In the genomic region with DNA sequence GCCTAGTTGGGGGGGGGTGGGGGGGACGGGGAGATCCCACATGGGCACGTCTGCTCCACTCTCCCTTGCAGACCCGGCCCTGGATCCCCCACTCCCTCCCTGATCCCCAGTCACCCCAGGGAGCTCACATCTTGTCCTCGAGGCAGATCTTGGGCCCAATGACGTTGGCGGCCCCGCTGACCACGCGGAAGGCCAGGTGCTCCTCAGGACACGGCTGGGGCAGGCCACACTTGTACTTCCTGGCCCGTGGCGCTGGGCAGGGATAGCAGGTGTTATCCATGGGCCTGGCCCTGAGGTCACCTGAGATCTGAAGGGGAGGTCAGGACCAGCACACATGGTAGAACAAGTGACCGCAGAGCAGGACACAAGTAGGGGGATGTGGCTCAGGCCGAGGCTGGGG, we compare ENCODE assay signal across 18 cellular contexts. TPM values are rescaled to one million over a fixed set of nuclear protein-coding genes. Genes with fewer than 3 reads are reported as not detected.
DNase-seq lines count a peak whose midpoint lies in the region; ATAC-seq, FAIRE-seq and TF ChIP-seq lines count a peak whose summit lies in the region.
"Had no signal": no experiment of that assay in that cellular context is flagged by ENCODE, and none has a peak within 500 bp of the region (broad histone marks: within the 10 kb centered on the region; RNA-seq: fewer than 3 reads in every experiment).

No MANE protein-coding gene starts in this region.

- H3K79me2 ChIP-seq in K562 (ENCODE audit: control insufficient read depth, insufficient read depth, low read length) (no peaks in the 10 kb centered on the region), osteoblast (ENCODE audit: insufficient read depth, low read length) (no peaks in the 10 kb centered on the region)

- FAIRE-seq in K562 (lab: Jason Lieb, UNC): no peak
- FAIRE-seq: A204.1, G401.6, GM19239, H1 had no signal

- no peaks in the 10 kb centered on the region for H3K9me1 ChIP-seq in K562 (ENCODE audit: control insufficient read depth, insufficient read depth, low read length)

- H3K4me2 ChIP-seq in K562 (ENCODE audit: insufficient read depth, low read length) (no peak overlapping the region), osteoblast (ENCODE audit: insufficient read depth, low read length) (no peak overlapping the region)

- no peak overlapping the region for H3K4me3 ChIP-seq in K562
- H3K4me3 ChIP-seq in osteoblast (ENCODE audit: insufficient read depth, low read length): no peak overlapping the region
- H3K4me3 ChIP-seq: HAP-1 had no signal

- H3K9ac ChIP-seq in K562 (ENCODE audit: insufficient read depth in 1 of 2, low read depth in 2 of 2, low read length in 2 of 2): no peak overlapping the region

- no peaks in the 10 kb centered on the region for H3K9me3 Mint-ChIP-seq in activated naive CD4-positive, alpha-beta T cell treated with anti-CD3 and anti-CD28 coated beads for 36 hours
- peaks cover 8% of the 10 kb centered on the region for H3K9me3 Mint-ChIP-seq in activated naive CD4-positive, alpha-beta T cell treated with anti-CD3 and anti-CD28 coated beads, Interleukin-2, amount 10 ng/mL, durations not matched to agents 7 days and 5 days

- peaks cover 13% of the 10 kb centered on the region for H3K4me1 Mint-ChIP-seq in activated naive CD4-positive, alpha-beta T cell treated with anti-CD3 and anti-CD28 coated beads for 36 hours (ENCODE audit: low read depth)
- H3K4me1 Mint-ChIP-seq in activated naive CD4-positive, alpha-beta T cell treated with anti-CD3 and anti-CD28 coated beads, Interleukin-2, amount 10 ng/mL, durations not matched to agents 7 days and 5 days: peaks cover 33% of the 10 kb centered on the region

- no peak for TF ChIP-seq POLR2A in K562 (conservative IDR thresholded peaks at IDR 0.05)

- no CpG with 5 or more reads among the region's 14 CpGs for WGBS in K562 (ENCODE audit: insufficient coverage, low coverage, missing lambda C conversion rate)

- peaks cover 68% of the 10 kb centered on the region; the same call in 2 of the 3 replicates for H3K36me3 ChIP-seq in K562 (ENCODE audit: control insufficient read depth, insufficient read depth, low read length)
- H3K36me3 ChIP-seq in osteoblast (ENCODE audit: insufficient read depth, low read length): no peaks in the 10 kb centered on the region
- H3K36me3 ChIP-seq: BE2C had no signal

- H2AFZ ChIP-seq in K562 (ENCODE audit: low read depth, low read length) (no peak overlapping the region), osteoblast (ENCODE audit: low read length) (no peak overlapping the region)

- no peak overlapping the region for H3K4me3 Mint-ChIP-seq in activated naive CD4-positive, alpha-beta T cell treated with anti-CD3 and anti-CD28 coated beads for 36 hours
- no peak overlapping the region for H3K4me3 Mint-ChIP-seq in activated naive CD4-positive, alpha-beta T cell treated with anti-CD3 and anti-CD28 coated beads, Interleukin-2, amount 10 ng/mL, durations not matched to agents 7 days and 5 days
- H3K4me3 Mint-ChIP-seq: CD8-positive, alpha-beta memory T cell had no signal

- H3K4me1 ChIP-seq in K562 (replicated peaks in 1 of 2; ENCODE audit: control insufficient read depth in 2 of 2, insufficient read depth in 2 of 2, low read length in 2 of 2) (peaks cover 6 to 12% of the 10 kb centered on the region in 2 experiments; a peak in 3 of 5 replicates), osteoblast (ENCODE audit: insufficient read depth, low read length) (no peaks in the 10 kb centered on the region)
- H3K4me1 ChIP-seq: BE2C, HAP-1 had no signal

- no peak overlapping the region for H3K27ac ChIP-seq in K562 (ENCODE audit: extremely low read depth, low read depth, low read length)
- H3K27ac ChIP-seq in osteoblast (ENCODE audit: low read depth, low read length): no peak overlapping the region

- DNase-seq in activated naive CD4-positive, alpha-beta T cell treated with anti-CD3 and anti-CD28 coated beads for 36 hours: no peak
- DNase-seq in activated naive CD4-positive, alpha-beta T cell treated with anti-CD3 and anti-CD28 coated beads, Interleukin-2, amount 10 ng/mL, durations not matched to agents 7 days and 5 days: no peak
- DNase-seq in K562 (ENCODE audit: extremely low read depth in 1 of 4, low spot score in 3 of 4): no peak
- peak; percentile 23 for DNase-seq in osteoblast (ENCODE audit: insufficient read length, low spot score, missing footprints)
- DNase-seq in stimulated activated naive CD8-positive, alpha-beta T cell treated with anti-CD3 and anti-CD28 coated beads, Interleukin-15, Interleukin-2, amounts not matched to agents 100 U/mL and 50 U/mL, for 24 hours: no peak
- no peak for DNase-seq in cerebellum (ENCODE audit: low spot score)
- DNase-seq: ACHN; BE2C; C1 segment of cervical spinal cord; CD4-positive, CD25-positive, alpha-beta regulatory T cell; CD8-positive, alpha-beta memory T cell; COR-L47; DMS 273 treated with DMSO at 0.1 percent for 48 hours had no signal

- H3K27me3 ChIP-seq in K562 (ENCODE audit: control insufficient read depth in 2 of 2, insufficient read depth in 2 of 2, low read length in 2 of 2): no peaks in the 10 kb centered on the region
- H3K27me3 ChIP-seq in osteoblast (ENCODE audit: insufficient read depth, low read length): no peaks in the 10 kb centered on the region
- H3K27me3 ChIP-seq: BE2C had no signal

- CTCF ChIA-PET in activated naive CD4-positive, alpha-beta T cell treated with anti-CD3 and anti-CD28 coated beads for 36 hours (lab: Charles Lee): no interaction called here
- CTCF ChIA-PET in activated naive CD4-positive, alpha-beta T cell treated with anti-CD3 and anti-CD28 coated beads, Interleukin-2, amount 10 ng/mL, durations not matched to agents 7 days and 5 days (lab: Charles Lee): no interaction called here
- CTCF ChIA-PET in K562 (lab: Yijun Ruan, JAX; ENCODE audit: low intra/inter-chr PET ratio): no interaction called here

- POLR2A ChIA-PET in K562 (lab: Yijun Ruan, JAX): interaction anchor here (1.2 kb wide), 1 partner anchor 11 kb away, joined by 4 read pairs; no protein-coding TSS in a partner anchor

- TF ChIP-seq CTCF in K562 (IDR thresholded peaks at IDR 0.05 in 2 of 3, conservative IDR thresholded peaks at IDR 0.05 in 1 of 3; ENCODE audit: insufficient read depth in 2 of 3, low read depth in 1 of 3, low read length in 3 of 3): no peak
- no peak for TF ChIP-seq CTCF in osteoblast (IDR thresholded peaks at IDR 0.05; ENCODE audit: extremely low read depth, low read depth, low read length)

- no peaks in the 10 kb centered on the region; the same call in 1 of the 2 replicates for H4K20me1 ChIP-seq in K562 (replicated peaks; ENCODE audit: control insufficient read depth, insufficient read depth, low read length)
- H4K20me1 ChIP-seq in osteoblast (ENCODE audit: insufficient read depth, low read length): no peaks in the 10 kb centered on the region

- no peaks in the 10 kb centered on the region; the same call in 1 of the 2 replicates for H3K9me3 ChIP-seq in K562 (replicated peaks; ENCODE audit: control insufficient read depth, insufficient read depth, low read depth, low read length)
- H3K9me3 ChIP-seq in osteoblast (ENCODE audit: low read depth, low read length): no peaks in the 10 kb centered on the region
- H3K9me3 ChIP-seq: BE2C, HAP-1 had no signal

- H3K36me3 Mint-ChIP-seq in activated naive CD4-positive, alpha-beta T cell treated with anti-CD3 and anti-CD28 coated beads for 36 hours (ENCODE audit: low read depth): peaks cover 13% of the 10 kb centered on the region
- peaks cover 32% of the 10 kb centered on the region for H3K36me3 Mint-ChIP-seq in activated naive CD4-positive, alpha-beta T cell treated with anti-CD3 and anti-CD28 coated beads, Interleukin-2, amount 10 ng/mL, durations not matched to agents 7 days and 5 days

- no TSS peak for BruUV-seq in K562 (replicated peaks; lab: Mats Ljungman, UMichigan)

- in situ Hi-C loops in K562 (cut with MboI): no loop called here

- no peak for TF ChIP-seq EP300 in K562 (IDR thresholded peaks at IDR 0.05; ENCODE audit: low read length)

- no peak for ATAC-seq in K562
- no peak for ATAC-seq in stimulated activated naive CD8-positive, alpha-beta T cell treated with anti-CD3 and anti-CD28 coated beads, Interleukin-15, Interleukin-2, amounts not matched to agents 100 U/mL and 50 U/mL, for 24 hours

- H3K27ac Mint-ChIP-seq in activated naive CD4-positive, alpha-beta T cell treated with anti-CD3 and anti-CD28 coated beads for 36 hours: peak overlapping the region; percentile 46
- H3K27ac Mint-ChIP-seq in activated naive CD4-positive, alpha-beta T cell treated with anti-CD3 and anti-CD28 coated beads, Interleukin-2, amount 10 ng/mL, durations not matched to agents 7 days and 5 days: no peak overlapping the region
- H3K27ac Mint-ChIP-seq: CD4-positive, CD25-positive, alpha-beta regulatory T cell had no signal

- intact Hi-C loops in activated naive CD4-positive, alpha-beta T cell treated with anti-CD3 and anti-CD28 coated beads for 36 hours (cut with micrococcal nuclease): no loop called here
- intact Hi-C loops in K562 (cut with micrococcal nuclease): no loop called here

- no peak for TF ChIP-seq RAD21 in K562 (CRISPR knock-in tag; conservative IDR thresholded peaks at IDR 0.05 in 1 of 2, IDR thresholded peaks at IDR 0.05 in 1 of 2)

- H3K27me3 Mint-ChIP-seq in activated naive CD4-positive, alpha-beta T cell treated with anti-CD3 and anti-CD28 coated beads for 36 hours (ENCODE audit: low read depth): no peaks in the 10 kb centered on the region
- H3K27me3 Mint-ChIP-seq in activated naive CD4-positive, alpha-beta T cell treated with anti-CD3 and anti-CD28 coated beads, Interleukin-2, amount 10 ng/mL, durations not matched to agents 7 days and 5 days: no peaks in the 10 kb centered on the region
- H3K27me3 Mint-ChIP-seq: CD4-positive, CD25-positive, alpha-beta regulatory T cell had no signal

RNA-seq across cellular contexts. Expression of gene FAM3A, which starts 7.7 kb away (rescaled TPM):
- total RNA-seq in activated naive CD4-positive, alpha-beta T cell treated with anti-CD3 and anti-CD28 coated beads for 36 hours: 10 to 100 TPM; 17.8 to 21.4 TPM
- total RNA-seq in K562 (2011; cell fraction: chromatin; rRNA removed; ENCODE audit: low replicate concordance): 62.3 and 136 TPM in 2 replicates
- total RNA-seq in K562 (2011; cell fraction: nucleolus; rRNA removed): 135 and 139 TPM in 2 replicates
- 84.9 and 88.7 TPM in 2 replicates for total RNA-seq in K562 (2011; cell fraction: nucleoplasm; rRNA removed)
- 53.3 and 67.6 TPM in 2 replicates for total RNA-seq in K562 (2014; rRNA removed)
- 6.6 and 10.0 TPM in 2 replicates for total RNA-seq in K562 (2014; rRNA removed; fragmentation: Illumina TruSeq; extraction: Trizol)
- total RNA-seq in K562 (2015; rRNA removed; fragmentation: Illumina TruSeq; extraction: Trizol): 27.0 and 32.3 TPM in 2 replicates
- 68.9 and 70.6 TPM in 2 replicates for total RNA-seq in K562 (2021)
- polyA plus RNA-seq in K562 (2011; rRNA removed): 29.2 and 44.1 TPM in 2 replicates
- 45.6 and 88.5 TPM in 2 replicates for polyA plus RNA-seq in K562 (2011; cell fraction: cytosol; rRNA removed)
- polyA plus RNA-seq in K562 (2011; cell fraction: nucleus; rRNA removed): 159 and 221 TPM in 2 replicates
- 47.8 and 77.3 TPM in 2 replicates for polyA plus RNA-seq in K562 (2012)
- 24.2 and 44.9 TPM in 2 replicates for polyA plus RNA-seq in K562 (2014; fragmentation: Illumina TruSeq; extraction: Trizol)
- 1 to 10 TPM in 1 of 2 experiments, under 1 TPM in 1; 0.75 to 1.8 TPM for polyA plus RNA-seq in K562 (2014; fragmentation: Nextera tagmentation; extraction: Ambion mirVana)
- polyA plus RNA-seq in K562 (2014; rRNA removed): 62.9 and 66.7 TPM in 2 replicates
- 7.6 and 13.4 TPM in 2 replicates for polyA minus RNA-seq in K562 (2011; rRNA and poly(A)+ RNA removed)
- 25.1 and 30.7 TPM in 2 replicates for polyA minus RNA-seq in K562 (2011; cell fraction: cytosol; rRNA and poly(A)+ RNA removed)
- polyA minus RNA-seq in K562 (2011; cell fraction: nucleus; rRNA and poly(A)+ RNA removed): 25.2 and 34.2 TPM in 2 replicates
- total RNA-seq in osteoblast: 20.6 and 21.4 TPM in 2 replicates
- 9.3 TPM for total RNA-seq in cerebellum

RNA-seq across cellular contexts. Expression of gene SLC10A3, which starts 17.9 kb away (rescaled TPM):
- 1 to 10 TPM; 6.7 to 6.9 TPM for total RNA-seq in activated naive CD4-positive, alpha-beta T cell treated with anti-CD3 and anti-CD28 coated beads for 36 hours
- total RNA-seq in K562 (2011; cell fraction: chromatin; rRNA removed; ENCODE audit: low replicate concordance): 11.1 and 43.4 TPM in 2 replicates
- 58.4 and 62.9 TPM in 2 replicates for total RNA-seq in K562 (2011; cell fraction: nucleolus; rRNA removed)
- total RNA-seq in K562 (2011; cell fraction: nucleoplasm; rRNA removed): 27.9 and 31.5 TPM in 2 replicates
- 21.7 and 28.6 TPM in 2 replicates for total RNA-seq in K562 (2014; rRNA removed)
- total RNA-seq in K562 (2014; rRNA removed; fragmentation: Illumina TruSeq; extraction: Trizol): 5.5 and 9.6 TPM in 2 replicates
- 19.7 and 20.7 TPM in 2 replicates for total RNA-seq in K562 (2015; rRNA removed; fragmentation: Illumina TruSeq; extraction: Trizol)
- 30.6 and 31.6 TPM in 2 replicates for total RNA-seq in K562 (2021)
- 10.7 and 15.1 TPM in 2 replicates for polyA plus RNA-seq in K562 (2011; rRNA removed)
- 16.7 and 48.0 TPM in 2 replicates for polyA plus RNA-seq in K562 (2011; cell fraction: cytosol; rRNA removed)
- polyA plus RNA-seq in K562 (2011; cell fraction: nucleus; rRNA removed): 25.2 and 42.1 TPM in 2 replicates
- polyA plus RNA-seq in K562 (2012): 32.7 and 34.9 TPM in 2 replicates
- 16.7 and 33.1 TPM in 2 replicates for polyA plus RNA-seq in K562 (2014; fragmentation: Illumina TruSeq; extraction: Trizol)
- 1 to 10 TPM; 5.2 to 6.0 TPM for polyA plus RNA-seq in K562 (2014; fragmentation: Nextera tagmentation; extraction: Ambion mirVana)
- 26.2 and 33.4 TPM in 2 replicates for polyA plus RNA-seq in K562 (2014; rRNA removed)
- polyA minus RNA-seq in K562 (2011; rRNA and poly(A)+ RNA removed): 4.8 and 7.1 TPM in 2 replicates
- polyA minus RNA-seq in K562 (2011; cell fraction: cytosol; rRNA and poly(A)+ RNA removed): 14.8 and 15.9 TPM in 2 replicates
- 13.5 and 16.4 TPM in 2 replicates for polyA minus RNA-seq in K562 (2011; cell fraction: nucleus; rRNA and poly(A)+ RNA removed)
- total RNA-seq in osteoblast: 34.5 and 36.2 TPM in 2 replicates
- 2.8 TPM for total RNA-seq in cerebellum

RNA-seq across cellular contexts. Expression of gene UBL4A, which starts 21.9 kb away (rescaled TPM):
- 10 to 100 TPM; 37.4 to 38.2 TPM for total RNA-seq in activated naive CD4-positive, alpha-beta T cell treated with anti-CD3 and anti-CD28 coated beads for 36 hours
- total RNA-seq in K562 (2011; cell fraction: chromatin; rRNA removed; ENCODE audit: low replicate concordance): 21.7 and 76.7 TPM in 2 replicates
- total RNA-seq in K562 (2011; cell fraction: nucleolus; rRNA removed): 85.0 and 90.5 TPM in 2 replicates
- total RNA-seq in K562 (2011; cell fraction: nucleoplasm; rRNA removed): 36.0 and 48.8 TPM in 2 replicates
- total RNA-seq in K562 (2014; rRNA removed) (140 and 170 TPM in 2 replicates), K562 (2014; rRNA removed; fragmentation: Illumina TruSeq; extraction: Trizol) (51.5 and 69.9 TPM in 2 replicates), K562 (2015; rRNA removed; fragmentation: Illumina TruSeq; extraction: Trizol) (99.9 and 100 TPM in 2 replicates), K562 (2021) (120 TPM in 2 replicates), osteoblast (30.4 and 31.5 TPM in 2 replicates), cerebellum (15.6 TPM)
- polyA plus RNA-seq in K562 (2011; rRNA removed) (73.9 and 78.4 TPM in 2 replicates), K562 (2014; fragmentation: Illumina TruSeq; extraction: Trizol) (101 and 112 TPM in 2 replicates), K562 (2014; fragmentation: Nextera tagmentation; extraction: Ambion mirVana) (10 to 100 TPM; 15.2 to 31.7 TPM), K562 (2014; rRNA removed) (115 and 119 TPM in 2 replicates)
- 99.1 and 201 TPM in 2 replicates for polyA plus RNA-seq in K562 (2011; cell fraction: cytosol; rRNA removed)
- 55.9 and 76.2 TPM in 2 replicates for polyA plus RNA-seq in K562 (2011; cell fraction: nucleus; rRNA removed)
- polyA plus RNA-seq in K562 (2012): 93.8 and 109 TPM in 2 replicates
- 46.0 and 65.1 TPM in 2 replicates for polyA minus RNA-seq in K562 (2011; rRNA and poly(A)+ RNA removed)
- 73.7 and 77.5 TPM in 2 replicates for polyA minus RNA-seq in K562 (2011; cell fraction: cytosol; rRNA and poly(A)+ RNA removed)
- 31.8 and 40.9 TPM in 2 replicates for polyA minus RNA-seq in K562 (2011; cell fraction: nucleus; rRNA and poly(A)+ RNA removed)

RNA-seq across cellular contexts. Expression of gene LAGE3, which starts 29.3 kb away (rescaled TPM):
- 10 to 100 TPM; 42.3 to 42.8 TPM for total RNA-seq in activated naive CD4-positive, alpha-beta T cell treated with anti-CD3 and anti-CD28 coated beads for 36 hours
- 1.1 and 4.2 TPM in 2 replicates for total RNA-seq in K562 (2011; cell fraction: chromatin; rRNA removed; ENCODE audit: low replicate concordance)
- 9.7 and 13.2 TPM in 2 replicates for total RNA-seq in K562 (2011; cell fraction: nucleolus; rRNA removed)
- 6.9 and 10.6 TPM in 2 replicates for total RNA-seq in K562 (2011; cell fraction: nucleoplasm; rRNA removed)
- 125 and 144 TPM in 2 replicates for total RNA-seq in K562 (2014; rRNA removed)
- total RNA-seq in K562 (2014; rRNA removed; fragmentation: Illumina TruSeq; extraction: Trizol): 21.0 and 29.7 TPM in 2 replicates
- total RNA-seq in K562 (2015; rRNA removed; fragmentation: Illumina TruSeq; extraction: Trizol): 44.0 and 45.4 TPM in 2 replicates
- total RNA-seq in K562 (2021): 116 and 120 TPM in 2 replicates
- polyA plus RNA-seq in K562 (2011; rRNA removed): 35.8 and 45.0 TPM in 2 replicates
- polyA plus RNA-seq in K562 (2011; cell fraction: cytosol; rRNA removed): 61.3 and 199 TPM in 2 replicates
- 34.4 and 41.8 TPM in 2 replicates for polyA plus RNA-seq in K562 (2011; cell fraction: nucleus; rRNA removed)
- polyA plus RNA-seq in K562 (2012): 81.2 and 96.3 TPM in 2 replicates
- 29.2 and 51.8 TPM in 2 replicates for polyA plus RNA-seq in K562 (2014; fragmentation: Illumina TruSeq; extraction: Trizol)
- 10 to 100 TPM; 28.2 to 31.1 TPM for polyA plus RNA-seq in K562 (2014; fragmentation: Nextera tagmentation; extraction: Ambion mirVana)
- polyA plus RNA-seq in K562 (2014; rRNA removed): 91.3 and 105 TPM in 2 replicates
- 4.8 and 6.6 TPM in 2 replicates for polyA minus RNA-seq in K562 (2011; rRNA and poly(A)+ RNA removed)
- polyA minus RNA-seq in K562 (2011; cell fraction: cytosol; rRNA and poly(A)+ RNA removed): 16.6 and 19.7 TPM in 2 replicates
- 4.0 and 7.3 TPM in 2 replicates for polyA minus RNA-seq in K562 (2011; cell fraction: nucleus; rRNA and poly(A)+ RNA removed)
- total RNA-seq in osteoblast: 16.5 and 21.7 TPM in 2 replicates
- 6.4 TPM for total RNA-seq in cerebellum

RNA-seq across cellular contexts. Expression of gene G6PD, which starts 38.3 kb away (rescaled TPM):
- 10 to 100 TPM; 63.7 to 64.4 TPM for total RNA-seq in activated naive CD4-positive, alpha-beta T cell treated with anti-CD3 and anti-CD28 coated beads for 36 hours
- 99.3 and 369 TPM in 2 replicates for total RNA-seq in K562 (2011; cell fraction: chromatin; rRNA removed; ENCODE audit: low replicate concordance)
- 201 and 212 TPM in 2 replicates for total RNA-seq in K562 (2011; cell fraction: nucleolus; rRNA removed)
- total RNA-seq in K562 (2011; cell fraction: nucleoplasm; rRNA removed): 122 and 126 TPM in 2 replicates
- total RNA-seq in K562 (2014; rRNA removed): 80.2 and 104 TPM in 2 replicates
- total RNA-seq in K562 (2014; rRNA removed; fragmentation: Illumina TruSeq; extraction: Trizol): 28.7 and 44.7 TPM in 2 replicates
- total RNA-seq in K562 (2015; rRNA removed; fragmentation: Illumina TruSeq; extraction: Trizol): 66.4 and 73.6 TPM in 2 replicates
- 205 and 212 TPM in 2 replicates for total RNA-seq in K562 (2021)
- 44.6 and 133 TPM in 2 replicates for polyA plus RNA-seq in K562 (2011; rRNA removed)
- 69.2 and 84.8 TPM in 2 replicates for polyA plus RNA-seq in K562 (2011; cell fraction: cytosol; rRNA removed)
- 266 and 292 TPM in 2 replicates for polyA plus RNA-seq in K562 (2011; cell fraction: nucleus; rRNA removed)
- 217 and 238 TPM in 2 replicates for polyA plus RNA-seq in K562 (2012)
- polyA plus RNA-seq in K562 (2014; fragmentation: Illumina TruSeq; extraction: Trizol): 222 and 260 TPM in 2 replicates
- polyA plus RNA-seq in K562 (2014; fragmentation: Nextera tagmentation; extraction: Ambion mirVana): 10 to 100 TPM in 1 of 2 experiments, 1 to 10 TPM in 1; 2.9 to 18.3 TPM
- polyA plus RNA-seq in K562 (2014; rRNA removed): 86.3 and 104 TPM in 2 replicates
- 39.7 and 47.5 TPM in 2 replicates for polyA minus RNA-seq in K562 (2011; rRNA and poly(A)+ RNA removed)
- polyA minus RNA-seq in K562 (2011; cell fraction: cytosol; rRNA and poly(A)+ RNA removed): 94.5 and 147 TPM in 2 replicates
- 96.3 and 128 TPM in 2 replicates for polyA minus RNA-seq in K562 (2011; cell fraction: nucleus; rRNA and poly(A)+ RNA removed)
- 88.7 and 91.3 TPM in 2 replicates for total RNA-seq in osteoblast
- 19.2 TPM for total RNA-seq in cerebellum
